Comparison of ENCODE assay signal across 8 cellular contexts in genomic region chr12:93467351-93468007, GRCh38. TPM values are rescaled to one million over a fixed set of nuclear protein-coding genes. Genes with fewer than 3 reads are reported as not detected.
A peak's percentile ranks its signal among the peaks of the same experiment; 100 is the strongest.
DNase-seq lines count a peak whose midpoint lies in the region; ATAC-seq and TF ChIP-seq lines count a peak whose summit lies in the region.

Gene MRPL42, plus strand, starts transcription at chr12:93467514. Its CDS starts 1,772 bp downstream, at chr12:93469286.

- intact Hi-C loops in dorsolateral prefrontal cortex (cut with DNase I): loop anchor here in 1 of 2 donors (1.0 to 10.0 kb wide), 3 partner anchors 25 to 1323 kb away; partner anchors contain the start of genes BTG1 and CRADD
- intact Hi-C loops in right lobe of liver (cut with DNase I): no loop called here

- H3K36me3 ChIP-seq in CD4-positive, CD25-positive, alpha-beta regulatory T cell (ENCODE audit: control insufficient read depth, insufficient read depth, low read length): peaks cover 16% of the 10 kb centered on the region
- peaks cover 0 to 4% (median 0%) of the 10 kb centered on the region in 4 donors for H3K36me3 ChIP-seq in right lobe of liver

- peak; percentile 84 to 94 (median 93) for DNase-seq in CD4-positive, CD25-positive, alpha-beta regulatory T cell
- DNase-seq in NCI-H748 (lab: John Stamatoyannopoulos, UW; ENCODE audit: unreplicated experiment) (peak; percentile 89), dorsolateral prefrontal cortex (peak; percentile 81 to 94 (median 86)), right lobe of liver (peak; percentile 89 to 94 (median 93))
- DNase-seq in activated CD4-positive, alpha-beta T cell treated with anti-CD3 and anti-CD28 coated beads, Interleukin-2, amount 50 U/mL, for 4 hours: peak; percentile 88
- DNase-seq in stimulated activated CD4-positive, alpha-beta T cell treated with anti-CD3 and anti-CD28 coated beads, Interleukin-4, amount 100 ng/mL, for 4 hours: peak; percentile 88 to 91

- WGBS in right lobe of liver (ENCODE audit: insufficient coverage, low coverage, low lambda C conversion rate, missing lambda C conversion rate): 0% methylated on average over 20 of the region's 36 CpGs

- H3K4me3 ChIP-seq in CD4-positive, CD25-positive, alpha-beta regulatory T cell (ENCODE audit: low read depth, low read length): peak within 1 kb of the TSS; percentile 94
- peak within 1 kb of the TSS; percentile 65 to 96 (median 87) for H3K4me3 ChIP-seq in dorsolateral prefrontal cortex
- peak within 1 kb of the TSS; percentile 57 to 95 (median 70) for H3K4me3 ChIP-seq in right lobe of liver

- peaks cover 24% of the 10 kb centered on the region for H3K4me1 ChIP-seq in CD4-positive, CD25-positive, alpha-beta regulatory T cell (ENCODE audit: control insufficient read depth, insufficient read depth, low read length, poor library complexity, severe bottlenecking)
- peaks cover 0 to 17% (median 2%) of the 10 kb centered on the region in 4 donors for H3K4me1 ChIP-seq in right lobe of liver

- peaks cover 28 to 48% (median 39%) of the 10 kb centered on the region in 4 donors for H3K4me1 Mint-ChIP-seq in CD4-positive, CD25-positive, alpha-beta regulatory T cell

- no peaks in the 10 kb centered on the region for H3K27me3 ChIP-seq in CD4-positive, CD25-positive, alpha-beta regulatory T cell (ENCODE audit: control insufficient read depth, insufficient read depth, low read length)
- no peaks in the 10 kb centered on the region for H3K27me3 ChIP-seq in dorsolateral prefrontal cortex
- no peaks in the 10 kb centered on the region for H3K27me3 ChIP-seq in right lobe of liver

- H3K27ac Mint-ChIP-seq in CD4-positive, CD25-positive, alpha-beta regulatory T cell: peak within 1 kb of the TSS; percentile 83 to 98 (median 98)

- TF ChIP-seq CTCF in dorsolateral prefrontal cortex (IDR thresholded peaks at IDR 0.05 in 54 of 56, conservative IDR thresholded peaks at IDR 0.05 in 2 of 56; ENCODE audit: low read depth in 1 of 56, partially characterized antibody in 56 of 56) (peak; percentile 44 to 94 (median 77)), right lobe of liver (IDR thresholded peaks at IDR 0.05) (peak; percentile 59 to 79 (median 72))

- ATAC-seq in CD4-positive, CD25-positive, alpha-beta regulatory T cell (ENCODE audit: low read depth in 2 of 2): peak; percentile 96 to 97
- ATAC-seq in GM19372 (IDR thresholded peaks at IDR 0.05; ENCODE audit: low read depth, unreplicated experiment) (peak; percentile 90), HG03558 (IDR thresholded peaks at IDR 0.05; ENCODE audit: extremely low read depth, unreplicated experiment) (peak; percentile 73), right lobe of liver (peak; percentile 98 to 99 (median 98))

- H3K9me3 Mint-ChIP-seq in CD4-positive, CD25-positive, alpha-beta regulatory T cell: peaks cover 0 to 3% (median 0%) of the 10 kb centered on the region in 7 donors

- H3K27me3 Mint-ChIP-seq in CD4-positive, CD25-positive, alpha-beta regulatory T cell: no peaks in the 10 kb centered on the region

- H3K9me3 ChIP-seq in CD4-positive, CD25-positive, alpha-beta regulatory T cell (ENCODE audit: control insufficient read depth in 2 of 2, low read length in 2 of 2): no peaks in the 10 kb centered on the region
- H3K9me3 ChIP-seq in right lobe of liver: no peaks in the 10 kb centered on the region

- peaks cover 17% of the 10 kb centered on the region for H3K36me3 Mint-ChIP-seq in CD4-positive, CD25-positive, alpha-beta regulatory T cell

- H3K27ac ChIP-seq in CD4-positive, CD25-positive, alpha-beta regulatory T cell (ENCODE audit: insufficient read depth, low read length, poor library complexity, severe bottlenecking): peak within 1 kb of the TSS; percentile 88
- peak within 1 kb of the TSS; percentile 45 to 96 (median 87) for H3K27ac ChIP-seq in dorsolateral prefrontal cortex
- peak within 1 kb of the TSS; percentile 69 to 88 (median 74) for H3K27ac ChIP-seq in right lobe of liver

- TF ChIP-seq POLR2A in right lobe of liver (IDR thresholded peaks at IDR 0.05): peak; percentile 59

- H3K4me3 Mint-ChIP-seq in CD4-positive, CD25-positive, alpha-beta regulatory T cell: peak within 1 kb of the TSS; percentile 86 to 97 (median 94)

RNA-seq across cellular contexts. Expression of gene MRPL42, which starts in this region (rescaled TPM):
- total RNA-seq in CD4-positive, CD25-positive, alpha-beta regulatory T cell: 43.2 TPM
- 100 to 1,000 TPM in 1 of 4 donors, 10 to 100 TPM in 3; 92.0 to 121 (median 98.0) TPM for polyA plus RNA-seq in CD4-positive, CD25-positive, alpha-beta regulatory T cell
- total RNA-seq in dorsolateral prefrontal cortex: 10 to 100 TPM; 26.4 to 78.8 (median 56.2) TPM
- 10 to 100 TPM; 25.8 to 44.5 (median 32.1) TPM for total RNA-seq in right lobe of liver

Comparison
In these comparisons a context has a peak if more than half of its experiments do, and no peak if none do; other contexts are left out.
1. Peak in every context shown above with its lines: DNase-seq, ATAC-seq, H3K4me3 ChIP-seq and H3K27ac ChIP-seq.